1 cellular context compared by ENCODE assay signal in genomic region chr19:12790628-12791344, GRCh38.
TF ChIP-seq lines count a peak whose summit lies in the region.

No MANE protein-coding gene starts in this region.

TF ChIP-seq in HEK293, 187 proteins besides CTCF, POLR2A, EP300 and RAD21 (continued from another document):
- TF ChIP-seq ZNF518A (tag by site-specific recombination; conservative IDR thresholded peaks at IDR 0.05; ENCODE audit: low read depth) (no peak), ZNF146 (tag by site-specific recombination; IDR thresholded peaks at IDR 0.05) (no peak; the same call in 1 of the 2 replicates), ZNF416 (tag by site-specific recombination; IDR thresholded peaks at IDR 0.05) (no peak), HOXD13 (CRISPR knock-in tag; IDR thresholded peaks at IDR 0.05; ENCODE audit: borderline replicate concordance) (0 out of 2 replicates have a peak, but pooled peaks have one; percentile 23), GLIS2 (tag by site-specific recombination; IDR thresholded peaks at IDR 0.05) (0 out of 2 replicates have a peak, but pooled peaks have one; percentile 24), ZNF26 (tag by site-specific recombination; IDR thresholded peaks at IDR 0.05) (no peak), ZEB2 (tag by site-specific recombination; IDR thresholded peaks at IDR 0.05) (no peak), ZNF571 (tag by site-specific recombination; IDR thresholded peaks at IDR 0.05) (no peak), ZBTB7A (tag by site-specific recombination; IDR thresholded peaks at IDR 0.05; ENCODE audit: low read depth) (peak; percentile 89), HOXA7 (CRISPR knock-in tag; IDR thresholded peaks at IDR 0.05; ENCODE audit: borderline replicate concordance) (no peak), KLF9 (tag by site-specific recombination; IDR thresholded peaks at IDR 0.05; ENCODE audit: low read depth) (peak; percentile 60), OSR2 (tag by site-specific recombination; IDR thresholded peaks at IDR 0.05) (no peak), HIC1 (tag by site-specific recombination; IDR thresholded peaks at IDR 0.05) (no peak), ZNF692 (tag by site-specific recombination; IDR thresholded peaks at IDR 0.05) (no peak), ZSCAN23 (tag by site-specific recombination; IDR thresholded peaks at IDR 0.05) (no peak), ZNF16 (tag by site-specific recombination; IDR thresholded peaks at IDR 0.05; ENCODE audit: low read depth) (no peak), MZF1 (tag by site-specific recombination; IDR thresholded peaks at IDR 0.05; ENCODE audit: borderline replicate concordance) (no peak), ZNF670 (tag by site-specific recombination; IDR thresholded peaks at IDR 0.05; ENCODE audit: low read depth) (no peak), ZNF549 (tag by site-specific recombination; IDR thresholded peaks at IDR 0.05) (no peak), ZNF639 (tag by site-specific recombination; IDR thresholded peaks at IDR 0.05) (peak; percentile 35; the same call in 1 of the 2 replicates)
- TF ChIP-seq, protein P1, sequence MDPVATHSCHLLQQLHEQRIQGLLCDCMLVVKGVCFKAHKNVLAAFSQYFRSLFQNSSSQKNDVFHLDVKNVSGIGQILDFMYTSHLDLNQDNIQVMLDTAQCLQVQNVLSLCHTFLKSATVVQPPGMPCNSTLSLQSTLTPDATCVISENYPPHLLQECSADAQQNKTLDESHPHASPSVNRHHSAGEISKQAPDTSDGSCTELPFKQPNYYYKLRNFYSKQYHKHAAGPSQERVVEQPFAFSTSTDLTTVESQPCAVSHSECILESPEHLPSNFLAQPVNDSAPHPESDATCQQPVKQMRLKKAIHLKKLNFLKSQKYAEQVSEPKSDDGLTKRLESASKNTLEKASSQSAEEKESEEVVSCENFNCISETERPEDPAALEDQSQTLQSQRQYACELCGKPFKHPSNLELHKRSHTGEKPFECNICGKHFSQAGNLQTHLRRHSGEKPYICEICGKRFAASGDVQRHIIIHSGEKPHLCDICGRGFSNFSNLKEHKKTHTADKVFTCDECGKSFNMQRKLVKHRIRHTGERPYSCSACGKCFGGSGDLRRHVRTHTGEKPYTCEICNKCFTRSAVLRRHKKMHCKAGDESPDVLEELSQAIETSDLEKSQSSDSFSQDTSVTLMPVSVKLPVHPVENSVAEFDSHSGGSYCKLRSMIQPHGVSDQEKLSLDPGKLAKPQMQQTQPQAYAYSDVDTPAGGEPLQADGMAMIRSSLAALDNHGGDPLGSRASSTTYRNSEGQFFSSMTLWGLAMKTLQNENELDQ (tag by site-specific recombination; IDR thresholded peaks at IDR 0.05; ENCODE audit: low read depth) = no peak
- TF ChIP-seq, protein P2, sequence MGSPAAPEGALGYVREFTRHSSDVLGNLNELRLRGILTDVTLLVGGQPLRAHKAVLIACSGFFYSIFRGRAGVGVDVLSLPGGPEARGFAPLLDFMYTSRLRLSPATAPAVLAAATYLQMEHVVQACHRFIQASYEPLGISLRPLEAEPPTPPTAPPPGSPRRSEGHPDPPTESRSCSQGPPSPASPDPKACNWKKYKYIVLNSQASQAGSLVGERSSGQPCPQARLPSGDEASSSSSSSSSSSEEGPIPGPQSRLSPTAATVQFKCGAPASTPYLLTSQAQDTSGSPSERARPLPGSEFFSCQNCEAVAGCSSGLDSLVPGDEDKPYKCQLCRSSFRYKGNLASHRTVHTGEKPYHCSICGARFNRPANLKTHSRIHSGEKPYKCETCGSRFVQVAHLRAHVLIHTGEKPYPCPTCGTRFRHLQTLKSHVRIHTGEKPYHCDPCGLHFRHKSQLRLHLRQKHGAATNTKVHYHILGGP (tag by site-specific recombination; IDR thresholded peaks at IDR 0.05) = no peak
- TF ChIP-seq, protein P3, sequence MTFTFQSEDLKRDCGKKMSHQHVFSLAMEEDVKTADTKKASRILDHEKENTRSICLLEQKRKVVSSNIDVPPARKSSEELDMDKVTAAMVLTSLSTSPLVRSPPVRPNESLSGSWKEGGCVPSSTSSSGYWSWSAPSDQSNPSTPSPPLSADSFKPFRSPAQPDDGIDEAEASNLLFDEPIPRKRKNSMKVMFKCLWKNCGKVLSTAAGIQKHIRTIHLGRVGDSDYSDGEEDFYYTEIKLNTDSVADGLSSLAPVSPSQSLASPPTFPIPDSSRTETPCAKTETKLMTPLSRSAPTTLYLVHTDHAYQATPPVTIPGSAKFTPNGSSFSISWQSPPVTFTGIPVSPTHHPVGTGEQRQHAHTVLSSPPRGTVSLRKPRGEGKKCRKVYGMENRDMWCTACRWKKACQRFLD (tag by site-specific recombination; IDR thresholded peaks at IDR 0.05) = no peak
